In the genomic region with DNA sequence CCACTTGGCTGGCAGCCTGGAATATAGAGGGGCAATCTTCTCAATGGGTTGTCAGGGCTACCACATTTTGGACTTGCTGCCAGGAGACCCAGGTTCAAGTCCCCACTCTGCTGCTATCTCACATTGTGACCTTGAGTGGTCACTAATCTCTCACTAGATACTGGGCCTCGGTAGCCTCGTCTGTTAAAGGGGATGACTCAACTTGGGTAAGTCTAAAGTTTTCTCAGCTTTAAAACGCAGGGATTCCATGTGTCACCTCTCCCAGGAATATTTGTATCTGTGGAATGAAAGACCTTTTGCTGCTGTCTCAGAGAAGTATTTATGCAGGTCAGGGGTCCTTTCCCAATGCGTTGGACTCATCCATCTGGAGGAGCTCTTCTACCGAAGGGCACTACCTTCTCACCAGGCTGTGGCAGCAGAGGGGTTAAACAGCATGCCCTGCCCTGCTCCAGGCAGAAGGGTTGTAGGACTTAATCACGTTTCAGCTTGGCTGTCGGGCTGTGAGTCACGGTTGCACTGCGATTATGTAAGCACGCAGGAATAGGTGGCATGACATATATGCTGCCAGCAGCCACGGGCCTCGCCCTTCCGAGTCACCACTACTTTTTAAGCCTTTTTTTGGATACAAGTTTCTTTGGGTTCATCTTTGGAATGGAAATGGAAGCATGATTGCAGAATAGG, we compare ENCODE assay signal across 8 cellular contexts.
DNase-seq lines count a peak whose midpoint lies in the region; ATAC-seq lines count a peak whose summit lies in the region.

No MANE protein-coding gene starts in this region.

- H3K9me3 ChIP-seq in naive thymus-derived CD4-positive, alpha-beta T cell (ENCODE audit: control insufficient read depth in 2 of 3, low read length in 3 of 3) = no peaks in the 10 kb centered on the region

- peaks cover 0 to 19% (median 9%) of the 10 kb centered on the region in 11 donors for H3K9me3 Mint-ChIP-seq in naive thymus-derived CD4-positive, alpha-beta T cell

- peaks cover 0 to 2% (median under 1%) of the 10 kb centered on the region in 7 donors for H3K4me1 Mint-ChIP-seq in naive thymus-derived CD4-positive, alpha-beta T cell

- CTCF ChIA-PET in naive thymus-derived CD4-positive, alpha-beta T cell (lab: Charles Lee) = no interaction called here

- peak overlapping the region; percentile 98 for H3K27ac ChIP-seq in epithelial cell of prostate
- no peak overlapping the region for H3K27ac ChIP-seq in naive thymus-derived CD4-positive, alpha-beta T cell (ENCODE audit: low read depth, low read length)

- intact Hi-C loops in naive thymus-derived CD4-positive, alpha-beta T cell (cut with micrococcal nuclease) = no loop called here

- H3K36me3 Mint-ChIP-seq in naive thymus-derived CD4-positive, alpha-beta T cell = peaks cover 3 to 7% (median 4%) of the 10 kb centered on the region in 5 donors

- no peak overlapping the region for H3K4me3 ChIP-seq in naive thymus-derived CD4-positive, alpha-beta T cell (ENCODE audit: low read length)

- H3K36me3 ChIP-seq in naive thymus-derived CD4-positive, alpha-beta T cell (ENCODE audit: control insufficient read depth in 2 of 3, insufficient read depth in 3 of 3, low read length in 3 of 3) = no peaks in the 10 kb centered on the region

- ATAC-seq in naive thymus-derived CD4-positive, alpha-beta T cell = peak; percentile 87
- ATAC-seq in GM21619 (IDR thresholded peaks at IDR 0.05; ENCODE audit: unreplicated experiment) (no peak), HG03025 (IDR thresholded peaks at IDR 0.05; ENCODE audit: low FRiP score, unreplicated experiment) (no peak), HG03196 (IDR thresholded peaks at IDR 0.05; ENCODE audit: unreplicated experiment) (no peak)

- no peak overlapping the region for H3K27ac Mint-ChIP-seq in naive thymus-derived CD4-positive, alpha-beta T cell

- no peak overlapping the region for H3K4me3 Mint-ChIP-seq in naive thymus-derived CD4-positive, alpha-beta T cell

- peaks cover 0 to 9% (median 0%) of the 10 kb centered on the region in 5 donors for H3K27me3 Mint-ChIP-seq in naive thymus-derived CD4-positive, alpha-beta T cell

- POLR2A ChIA-PET in naive thymus-derived CD4-positive, alpha-beta T cell (lab: Charles Lee) = no interaction called here

- peak; percentile 33 for DNase-seq in DMS79 (lab: John Stamatoyannopoulos, UW)
- DNase-seq in NOMO-1 treated with DMSO at 0.1 percent for 48 hours (lab: John Stamatoyannopoulos, UW; ENCODE audit: unreplicated experiment) = peak; percentile 97
- DNase-seq in epithelial cell of prostate (ENCODE audit: low read depth, low spot score) = peak; percentile 95
- DNase-seq in naive thymus-derived CD4-positive, alpha-beta T cell = no peak
- no peak for DNase-seq in GM19238 (ENCODE audit: insufficient read length, low spot score)

- no peaks in the 10 kb centered on the region for H3K27me3 ChIP-seq in naive thymus-derived CD4-positive, alpha-beta T cell (ENCODE audit: control insufficient read depth in 2 of 2, insufficient read depth in 2 of 2, low read length in 2 of 2)

- H3K4me1 ChIP-seq in naive thymus-derived CD4-positive, alpha-beta T cell (ENCODE audit: control insufficient read depth in 2 of 2, insufficient read depth in 2 of 2, low read length in 2 of 2) = no peaks in the 10 kb centered on the region

Comparison
In these comparisons a context has a peak if more than half of its experiments do, and no peak if none do; other contexts are left out.
1. DNase-seq: peak in DMS79 (single experiment), NOMO-1 treated with DMSO at 0.1 percent for 48 hours (single experiment) and epithelial cell of prostate (single experiment); none in naive thymus-derived CD4-positive, alpha-beta T cell (0 of 9) and GM19238 (single experiment).